20 cellular contexts compared by ENCODE assay signal in genomic region chr2:214533511-214533910, GRCh38.
DNase-seq lines count a peak whose midpoint lies in the region; ATAC-seq and TF ChIP-seq lines count a peak whose summit lies in the region.
"Had no signal": no experiment of that assay in that cellular context is flagged by ENCODE, and none has a peak within 500 bp of the region (broad histone marks: within the 10 kb centered on the region; RNA-seq: fewer than 3 reads in every experiment).

No MANE protein-coding gene starts in this region.

- CTCF ChIA-PET in IMR-90 (lab: Yijun Ruan, JAX): interaction anchor here (0.6 to 1.5 kb wide), 2 partner anchors 9 to 110 kb away, joined by 3 read pairs; no protein-coding TSS in a partner anchor

- H2BK15ac ChIP-seq in IMR-90 (ENCODE audit: low read depth, low read length) (no peak overlapping the region), mesenchymal stem cell (ENCODE audit: low read depth, poor library complexity, severe bottlenecking) (no peak overlapping the region)

- H3K36me3 ChIP-seq in IMR-90 (ENCODE audit: control insufficient read depth, insufficient read depth, low read length): no peaks in the 10 kb centered on the region
- no peaks in the 10 kb centered on the region for H3K36me3 ChIP-seq in adipocyte (ENCODE audit: control insufficient read depth, insufficient read depth, low read length, severe bottlenecking)
- H3K36me3 ChIP-seq in mesenchymal stem cell (ENCODE audit: control insufficient read depth in 1 of 2, insufficient read depth in 2 of 2, low read depth in 1 of 2, low read length in 2 of 2): no peaks in the 10 kb centered on the region

- no peak overlapping the region for H3K4me3 ChIP-seq in IMR-90 (ENCODE audit: insufficient read depth, low read depth, low read length)
- H3K4me3 ChIP-seq in adipocyte (ENCODE audit: low read length): no peak overlapping the region
- no peak overlapping the region for H3K4me3 ChIP-seq in mesenchymal stem cell (ENCODE audit: insufficient read depth in 1 of 2, low read depth in 1 of 2, low read length in 2 of 2)

- H3K14ac ChIP-seq in IMR-90 (replicated peaks; ENCODE audit: low read depth, low read length) (no peak overlapping the region), mesenchymal stem cell (ENCODE audit: low read length in 2 of 2) (no peak overlapping the region)

- no peak overlapping the region for H2AK5ac ChIP-seq in IMR-90 (ENCODE audit: low read depth, low read length)
- no peak overlapping the region for H2AK5ac ChIP-seq in mesenchymal stem cell (ENCODE audit: low read length, severe bottlenecking)

- POLR2A ChIA-PET in IMR-90 (lab: Charles Lee; ENCODE audit: unreplicated experiment): no interaction called here

- H3K27ac ChIP-seq in IMR-90 (ENCODE audit: insufficient read depth, low read length) (peak overlapping the region; percentile 67; the same call in 1 of the 2 replicates), mesenchymal stem cell (ENCODE audit: low read length, poor library complexity, severe bottlenecking) (no peak overlapping the region)

- H2BK20ac ChIP-seq in IMR-90 (ENCODE audit: low read depth, low read length): no peak overlapping the region

- no peaks in the 10 kb centered on the region for H3K9me3 ChIP-seq in IMR-90 (ENCODE audit: control insufficient read depth, insufficient read depth, low read length)
- no peaks in the 10 kb centered on the region for H3K9me3 ChIP-seq in adipocyte (ENCODE audit: control insufficient read depth, low read length)
- H3K9me3 ChIP-seq in mesenchymal stem cell (ENCODE audit: control insufficient read depth, low read length): no peaks in the 10 kb centered on the region
- H3K9me3 ChIP-seq: Caco-2 had no signal

- WGBS in IMR-90 (ENCODE audit: extremely low coverage in 2 of 2, insufficient read length in 1 of 2), 2 experiments: no CpG with 5 or more reads among the region's 3 CpGs
- 29% methylated on average over 3 of the region's 3 CpGs for WGBS in mesenchymal stem cell

- H3K79me1 ChIP-seq in IMR-90 (ENCODE audit: low read depth in 1 of 2, low read length in 2 of 2) (no peaks in the 10 kb centered on the region), mesenchymal stem cell (replicated peaks; ENCODE audit: low read length, poor library complexity, severe bottlenecking) (no peaks in the 10 kb centered on the region)

- in situ Hi-C loops in IMR-90 (cut with MboI; ENCODE audit: low sequenced_read_pairs): no loop called here

- peak; percentile 4 for DNase-seq in AG08395 (ENCODE audit: low spot score)
- DNase-seq in IMR-90: peak; percentile 60
- peak; percentile 59 for DNase-seq in adipocyte (ENCODE audit: low read depth)
- peak; percentile 32 for DNase-seq in mesenchymal stem cell
- no peak for DNase-seq in activated gamma-delta T cell treated with Interleukin-2 at 50 U/mL for 16 hours
- no peak for DNase-seq in SIG-M5 (lab: John Stamatoyannopoulos, UW)
- DNase-seq in midbrain (lab: John Stamatoyannopoulos, UW): no peak
- DNase-seq: 8988T; Caco-2; CD4-positive, alpha-beta T cell; Kasumi-1; MM.1S; NCI-H1092 treated with DMSO at 0.1 percent for 48 hours; NCI-H1694 treated with DMSO at 0.1 percent for 48 hours; NCI-H2107; NCI-H510A treated with DMSO at 0.1 percent for 48 hours; NCI-H82; OCI-M1; RPMI8226 had no signal

- intact Hi-C loops in IMR-90 (cut with micrococcal nuclease): no loop called here

- H2BK12ac ChIP-seq in mesenchymal stem cell (ENCODE audit: low read length in 2 of 2): no peak overlapping the region

- no peak for TF ChIP-seq RAD21 in IMR-90 (IDR thresholded peaks at IDR 0.05; ENCODE audit: low read length)

- peak; percentile 64 for ATAC-seq in IMR-90 (ENCODE audit: low read depth)
- ATAC-seq in HG02678 (IDR thresholded peaks at IDR 0.05; ENCODE audit: unreplicated experiment): no peak

- H3K9ac ChIP-seq in IMR-90 (ENCODE audit: low read depth, low read length) (0 out of 2 replicates have a peak overlapping the region, but pooled peaks have one; percentile 23), adipocyte (ENCODE audit: low read length) (no peak overlapping the region), mesenchymal stem cell (ENCODE audit: low read length) (no peak overlapping the region)

- H3K23ac ChIP-seq in IMR-90 (ENCODE audit: low read depth, low read length) (no peak overlapping the region), mesenchymal stem cell (ENCODE audit: low read length in 2 of 2) (no peak overlapping the region)

- dilution Hi-C loops in IMR-90 (cut with HindIII; ENCODE audit: low sequenced_read_pairs, unreplicated experiment): no loop called here

- H2BK5ac ChIP-seq in IMR-90 (ENCODE audit: low read depth, low read length, poor library complexity, severe bottlenecking) (peak overlapping the region; percentile 46), mesenchymal stem cell (ENCODE audit: low read depth, low read length, poor library complexity, severe bottlenecking) (no peak overlapping the region)

- TF ChIP-seq CTCF in IMR-90 (conservative IDR thresholded peaks at IDR 0.05; ENCODE audit: low read depth, low read length): no peak

- H3K4ac ChIP-seq in IMR-90 (ENCODE audit: low read depth, low read length) (no peak overlapping the region), mesenchymal stem cell (ENCODE audit: low read depth in 1 of 2, low read length in 2 of 2) (no peak overlapping the region)

- peak overlapping the region; percentile 3; the same call in 1 of the 2 replicates for H2BK120ac ChIP-seq in IMR-90 (ENCODE audit: low read depth, low read length)
- H2BK120ac ChIP-seq in mesenchymal stem cell (ENCODE audit: low read depth, low read length): no peak overlapping the region

- H3K18ac ChIP-seq in IMR-90 (ENCODE audit: low read depth, low read length): peak overlapping the region; percentile 45; the same call in 1 of the 2 replicates
- peak overlapping the region in 1 of 2 experiments; percentile 48 for H3K18ac ChIP-seq in mesenchymal stem cell (ENCODE audit: low read depth in 1 of 2, low read length in 2 of 2)

- H3K4me1 ChIP-seq in IMR-90 (ENCODE audit: control insufficient read depth, insufficient read depth, low read length) (peaks cover 15% of the 10 kb centered on the region), adipocyte (ENCODE audit: control insufficient read depth, insufficient read depth, low read length) (no peaks in the 10 kb centered on the region), mesenchymal stem cell (ENCODE audit: control insufficient read depth, insufficient read depth, low read depth, low read length) (no peaks in the 10 kb centered on the region)
- H3K4me1 ChIP-seq: Caco-2 had no signal

- no peak overlapping the region for H4K5ac ChIP-seq in IMR-90 (ENCODE audit: low read depth, low read length)

- no peaks in the 10 kb centered on the region for H4K20me1 ChIP-seq in IMR-90 (ENCODE audit: insufficient read depth, low read length)

- H3K4me2 ChIP-seq in IMR-90 (ENCODE audit: low read depth, low read length) (peak overlapping the region; percentile 66), mesenchymal stem cell (ENCODE audit: low read length, poor library complexity, severe bottlenecking) (no peak overlapping the region)

- no peak overlapping the region for H4K91ac ChIP-seq in IMR-90 (ENCODE audit: insufficient read depth, low read depth, low read length)
- H4K91ac ChIP-seq in mesenchymal stem cell (ENCODE audit: low read length): no peak overlapping the region

- no peak for TF ChIP-seq POLR2A in IMR-90 (IDR thresholded peaks at IDR 0.05; ENCODE audit: low read depth, low read length)

- H3K27me3 ChIP-seq in IMR-90 (ENCODE audit: control insufficient read depth, insufficient read depth, low read length) (no peaks in the 10 kb centered on the region), adipocyte (replicated peaks; ENCODE audit: control insufficient read depth, insufficient read depth, low read length) (no peaks in the 10 kb centered on the region), mesenchymal stem cell (ENCODE audit: control insufficient read depth in 1 of 2, insufficient read depth in 1 of 2, low read length in 2 of 2) (no peaks in the 10 kb centered on the region)

- H3K9me1 ChIP-seq in IMR-90 (ENCODE audit: insufficient read depth, low read length): 0 out of 2 replicates have a peak, but pooled peaks cover 2% of the 10 kb centered on the region

- H3K56ac ChIP-seq in IMR-90 (ENCODE audit: extremely low read depth, insufficient read depth, low read length): no peak overlapping the region

- H2AK9ac ChIP-seq in IMR-90 (replicated peaks; ENCODE audit: low read depth, low read length, poor library complexity): no peak overlapping the region

- BruUV-seq in IMR-90 (replicated peaks; lab: Mats Ljungman, UMichigan): no TSS peak

- no peak overlapping the region for H4K8ac ChIP-seq in IMR-90 (ENCODE audit: low read depth in 2 of 2, low read length in 2 of 2)
- no peak overlapping the region for H4K8ac ChIP-seq in mesenchymal stem cell (ENCODE audit: low read length)

- no peak overlapping the region for H2AFZ ChIP-seq in IMR-90 (replicated peaks; ENCODE audit: low read length, poor library complexity)
- no peak overlapping the region for H2AFZ ChIP-seq in mesenchymal stem cell (ENCODE audit: low read depth, low read length)

TF ChIP-seq in IMR-90, 13 proteins besides CTCF, POLR2A, EP300 and RAD21:
- TF ChIP-seq BHLHE40 (IDR thresholded peaks at IDR 0.05; ENCODE audit: low read depth, low read length) (no peak), MAFK (IDR thresholded peaks at IDR 0.05; ENCODE audit: low read depth, low read length) (no peak), MAZ (IDR thresholded peaks at IDR 0.05; ENCODE audit: borderline replicate concordance, low read depth, low read length) (no peak), NFE2L2 (IDR thresholded peaks at IDR 0.05; ENCODE audit: low read depth, low read length) (no peak), RCOR1 (IDR thresholded peaks at IDR 0.05; ENCODE audit: insufficient replicate concordance, low read length) (no peak), MXI1 (IDR thresholded peaks at IDR 0.05; ENCODE audit: borderline replicate concordance, low read depth, low read length) (no peak), ELK1 (IDR thresholded peaks at IDR 0.05; ENCODE audit: borderline replicate concordance, low read depth, low read length) (no peak), FOS (IDR thresholded peaks at IDR 0.05; ENCODE audit: low read depth, low read length) (no peak), CEBPB (IDR thresholded peaks at IDR 0.05; ENCODE audit: low read depth, low read length) (no peak)

Comparison
In these comparisons a context has a peak if more than half of its experiments do, and no peak if none do; other contexts are left out.
1. DNase-seq: peak in AG08395 (single experiment), IMR-90 (single experiment), adipocyte (single experiment) and mesenchymal stem cell (single experiment); none in activated gamma-delta T cell treated with Interleukin-2 at 50 U/mL for 16 hours (single experiment), SIG-M5 (single experiment) and midbrain (single experiment).